19 cellular contexts compared by ENCODE assay signal in the genomic region with DNA sequence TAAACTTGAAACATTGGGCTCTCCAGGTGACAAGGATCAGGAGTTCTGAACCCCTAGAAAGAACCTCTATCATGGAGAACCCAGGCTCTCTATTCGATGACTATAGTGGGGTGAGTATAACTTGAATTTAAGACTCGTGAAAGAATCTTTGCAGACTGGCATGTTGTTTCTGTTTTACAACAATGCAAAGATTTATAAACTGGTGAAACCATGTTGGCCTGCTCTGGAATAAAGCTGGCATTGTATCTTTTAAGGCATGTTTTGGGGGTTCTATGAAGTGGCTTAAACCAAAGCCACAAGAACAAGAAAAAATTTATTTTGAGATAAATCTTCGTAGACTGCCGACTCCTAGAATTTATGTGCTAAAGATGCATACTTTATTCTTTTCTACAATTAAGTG. TPM values are rescaled to one million over a fixed set of nuclear protein-coding genes. Genes with fewer than 3 reads are reported as not detected.
"Had no signal": no experiment of that assay in that cellular context is flagged by ENCODE, and none has a peak within 500 bp of the region (broad histone marks: within the 10 kb centered on the region; RNA-seq: fewer than 3 reads in every experiment).

No MANE protein-coding gene starts in this region.

- H3K9me3 ChIP-seq: adrenal gland had no signal

- H3K4me3 ChIP-seq: adrenal gland had no signal

- H3K36me3 ChIP-seq: adrenal gland had no signal

- H3K27ac ChIP-seq: adrenal gland had no signal

- DNase-seq: activated CD4-positive, alpha-beta T cell treated with anti-CD3 and anti-CD28 coated beads for 48 hours; activated CD4-positive, alpha-beta T cell treated with anti-CD3 and anti-CD28 coated beads, Interleukin-2, amount 50 U/mL, for 4 hours; activated CD4-positive, CD25-positive, alpha-beta regulatory T cell treated with anti-CD3 and anti-CD28 coated beads, Interleukin-2, amount 50 U/mL, for 72 hours; activated CD8-positive, alpha-beta memory T cell treated with anti-CD3 and anti-CD28 coated beads, Interleukin-2, amount 50 U/mL, for 48 hours; activated CD8-positive, alpha-beta T cell treated with anti-CD3 and anti-CD28 coated beads, Interleukin-2, amount 10 ng/mL, durations not matched to agents 7 days and 5 days; activated naive CD4-positive, alpha-beta T cell treated with anti-CD3 and anti-CD28 coated beads, Interleukin-2, amount 50 U/mL, for 16 hours; activated naive CD8-positive, alpha-beta T cell treated with anti-CD3 and anti-CD28 coated beads, Interleukin-2, amount 10 ng/mL, durations not matched to agents 7 days and 5 days; activated T-cell treated with anti-CD3 and anti-CD28 coated beads, Interleukin-2, amount 50 U/mL, for 1 hour; adrenal gland; anterior cingulate cortex; central memory CD4-positive, alpha-beta T cell; Kasumi-1; NCI-H1048; NCI-H1417; NCI-H1930; NCI-H526 treated with DMSO at 0.1 percent for 48 hours; NCI-H82; SIG-M5 had no signal

- H3K4me1 ChIP-seq: adrenal gland had no signal

RNA-seq across cellular contexts. Expression of a gene that starts 9.8 kb away (rescaled TPM):
- total RNA-seq: activated CD8-positive, alpha-beta T cell treated with anti-CD3 and anti-CD28 coated beads, Interleukin-2, amount 10 ng/mL, durations not matched to agents 7 days and 5 days; activated naive CD8-positive, alpha-beta T cell treated with anti-CD3 and anti-CD28 coated beads, Interleukin-2, amount 10 ng/mL, durations not matched to agents 7 days and 5 days; NCI-H460 had no signal
